28 cellular contexts compared by ENCODE assay signal in the genomic region with DNA sequence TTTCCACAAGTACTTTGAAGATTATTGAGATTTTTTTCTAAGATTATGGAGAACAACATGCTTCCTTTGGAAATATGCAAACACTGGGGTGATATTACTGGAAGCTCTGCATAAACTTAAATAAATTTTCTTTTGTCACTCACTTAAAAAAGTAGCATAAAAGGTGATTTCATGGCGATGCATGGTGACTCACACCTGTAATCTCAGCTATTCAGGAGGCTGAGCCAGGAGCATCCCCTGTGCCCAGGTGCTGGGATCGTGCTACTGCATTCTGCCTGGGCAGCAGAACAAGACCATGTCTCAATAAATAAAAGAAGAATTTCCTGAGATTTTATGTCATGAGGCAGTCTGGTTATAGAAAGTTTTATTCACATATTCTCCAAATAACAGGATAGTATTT.
A peak's percentile ranks its signal among the peaks of the same experiment; 100 is the strongest.
DNase-seq lines count a peak whose midpoint lies in the region; ATAC-seq and TF ChIP-seq lines count a peak whose summit lies in the region.
"Had no signal": no experiment of that assay in that cellular context is flagged by ENCODE, and none has a peak within 500 bp of the region (broad histone marks: within the 10 kb centered on the region; RNA-seq: fewer than 3 reads in every experiment).

No MANE protein-coding gene starts in this region.

- no peaks in the 10 kb centered on the region for H3K9me3 ChIP-seq in PC-3 (ENCODE audit: low read length)
- H3K9me3 ChIP-seq in osteoblast (ENCODE audit: low read depth, low read length): no peaks in the 10 kb centered on the region
- no peaks in the 10 kb centered on the region for H3K9me3 ChIP-seq in PC-9 (ENCODE audit: insufficient read depth, low read depth)
- no peaks in the 10 kb centered on the region for H3K9me3 ChIP-seq in esophagus muscularis mucosa
- H3K9me3 ChIP-seq in thyroid gland: no peaks in the 10 kb centered on the region
- H3K9me3 ChIP-seq: Caco-2 had no signal

- no peaks in the 10 kb centered on the region for H3K36me3 Mint-ChIP-seq in Calu3 (ENCODE audit: insufficient read depth, unreplicated experiment)
- H3K36me3 Mint-ChIP-seq: CD8-positive, alpha-beta T cell; IgD-negative memory B cell had no signal

- H3K36me3 ChIP-seq in PC-3 (ENCODE audit: low read depth, low read length) (no peaks in the 10 kb centered on the region), osteoblast (ENCODE audit: insufficient read depth, low read length) (no peaks in the 10 kb centered on the region), PC-9 (ENCODE audit: low read depth) (no peaks in the 10 kb centered on the region), esophagus muscularis mucosa (no peaks in the 10 kb centered on the region), thyroid gland (no peaks in the 10 kb centered on the region)

- H3K27ac ChIP-seq in PC-3 (ENCODE audit: low read length) (no peak overlapping the region), osteoblast (ENCODE audit: low read depth, low read length) (peak overlapping the region; percentile 37), PC-9 (no peak overlapping the region), esophagus muscularis mucosa (replicated peaks in 1 of 4) (no peak overlapping the region), thyroid gland (no peak overlapping the region)
- H3K27ac ChIP-seq: C4-2B, HL-60, KMS-11, RWPE1 had no signal

- H2AFZ ChIP-seq in PC-3 (ENCODE audit: low read length): no peak overlapping the region
- H2AFZ ChIP-seq in osteoblast (ENCODE audit: low read length): no peak overlapping the region
- H2AFZ ChIP-seq in PC-9: no peak overlapping the region

- no peaks in the 10 kb centered on the region for H3K9me2 ChIP-seq in PC-3 (replicated peaks; ENCODE audit: low read length)
- H3K9me2 ChIP-seq in PC-9 (ENCODE audit: insufficient read depth): no peaks in the 10 kb centered on the region

- TF ChIP-seq EP300 in esophagus muscularis mucosa (IDR thresholded peaks at IDR 0.05): no peak

- no peak for TF ChIP-seq CTCF in Calu3 (IDR thresholded peaks at IDR 0.05; ENCODE audit: unreplicated experiment)
- no peak for TF ChIP-seq CTCF in PC-3 (conservative IDR thresholded peaks at IDR 0.05; ENCODE audit: low read depth, low read length)
- TF ChIP-seq CTCF in epithelial cell of esophagus (IDR thresholded peaks at IDR 0.05; ENCODE audit: insufficient read depth, low read depth, low read length, missing control alignments): no peak
- no peak for TF ChIP-seq CTCF in osteoblast (IDR thresholded peaks at IDR 0.05; ENCODE audit: extremely low read depth, low read depth, low read length)
- TF ChIP-seq CTCF in PC-9 (conservative IDR thresholded peaks at IDR 0.05): no peak
- no peak for TF ChIP-seq CTCF in esophagus muscularis mucosa (IDR thresholded peaks at IDR 0.05)
- no peak for TF ChIP-seq CTCF in thyroid gland (IDR thresholded peaks at IDR 0.05)

- no peaks in the 10 kb centered on the region for H3K79me2 ChIP-seq in PC-3 (ENCODE audit: low read length)
- no peaks in the 10 kb centered on the region for H3K79me2 ChIP-seq in osteoblast (ENCODE audit: insufficient read depth, low read length)
- no peaks in the 10 kb centered on the region for H3K79me2 ChIP-seq in PC-9 (ENCODE audit: low read depth)

- peak; percentile 5 for DNase-seq in Calu3
- peak; percentile 46 for DNase-seq in PC-3
- peak; percentile 46 for DNase-seq in epithelial cell of esophagus (ENCODE audit: low read depth)
- no peak for DNase-seq in osteoblast (ENCODE audit: insufficient read length, low spot score, missing footprints)
- DNase-seq in PC-9: no peak
- no peak for DNase-seq in esophagus muscularis mucosa (ENCODE audit: extremely low spot score)
- no peak for DNase-seq in thyroid gland
- DNase-seq: Caco-2; CD8-positive, alpha-beta T cell; DMS 273 treated with DMSO at 0.1 percent for 48 hours; DMS79; GDM1; NCI-H1092 treated with DMSO at 0.1 percent for 48 hours; NCI-H1436; NCI-H2029; NCI-H446; NCI-H524 treated with DMSO at 0.1 percent for 48 hours; NCI-H774; SHP77; SW 1271 had no signal

- ATAC-seq in PC-3: 0 out of 2 replicates have a peak, but pooled peaks have one; percentile 31
- ATAC-seq: CD8-positive, alpha-beta T cell; GM12878; Panc1 had no signal

- no peak overlapping the region for H3K4me2 ChIP-seq in PC-3 (ENCODE audit: low read length)
- peak overlapping the region; percentile 34 for H3K4me2 ChIP-seq in osteoblast (ENCODE audit: insufficient read depth, low read length)
- no peak overlapping the region for H3K4me2 ChIP-seq in PC-9
- H3K4me2 ChIP-seq: KMS-11 had no signal

- POLR2A ChIA-PET in PC-3 (lab: Charles Lee; ENCODE audit: unreplicated experiment) (no interaction called here), PC-9 (lab: Charles Lee; ENCODE audit: unreplicated experiment) (no interaction called here)

- H3K4me1 ChIP-seq in PC-3 (ENCODE audit: insufficient read depth, low read length) (peaks cover 15% of the 10 kb centered on the region; the same call in 1 of the 2 replicates), osteoblast (ENCODE audit: insufficient read depth, low read length) (peaks cover 17% of the 10 kb centered on the region), PC-9 (replicated peaks; ENCODE audit: insufficient read depth) (no peaks in the 10 kb centered on the region), esophagus muscularis mucosa (no peaks in the 10 kb centered on the region), thyroid gland (peaks cover 5% of the 10 kb centered on the region in 2 donors)
- H3K4me1 ChIP-seq: Caco-2 had no signal

- CTCF ChIA-PET in Calu3 (lab: Charles Lee): no interaction called here
- CTCF ChIA-PET in PC-3 (lab: Charles Lee): no interaction called here
- CTCF ChIA-PET in PC-9 (lab: Charles Lee): no interaction called here

- no peaks in the 10 kb centered on the region for H3F3A ChIP-seq in PC-3 (ENCODE audit: low read length, unreplicated experiment)
- no peaks in the 10 kb centered on the region for H3F3A ChIP-seq in PC-9 (ENCODE audit: insufficient read depth, low read depth)

- H3K27me3 ChIP-seq in PC-3 (ENCODE audit: low read length): no peaks in the 10 kb centered on the region
- H3K27me3 ChIP-seq in osteoblast (ENCODE audit: insufficient read depth, low read length): no peaks in the 10 kb centered on the region
- no peaks in the 10 kb centered on the region for H3K27me3 ChIP-seq in PC-9 (ENCODE audit: insufficient read depth, low read depth)
- H3K27me3 ChIP-seq in esophagus muscularis mucosa: no peaks in the 10 kb centered on the region
- no peaks in the 10 kb centered on the region for H3K27me3 ChIP-seq in thyroid gland

- no peak overlapping the region for H3K27ac Mint-ChIP-seq in Calu3 (ENCODE audit: unreplicated experiment)
- H3K27ac Mint-ChIP-seq: B cell; CD8-positive, alpha-beta T cell; IgD-negative memory B cell had no signal

- intact Hi-C loops in Calu3 (cut with micrococcal nuclease; ENCODE audit: unreplicated experiment) (no loop called here), PC-3 (cut with micrococcal nuclease) (no loop called here), PC-9 (cut with micrococcal nuclease; ENCODE audit: unreplicated experiment) (no loop called here), esophagus muscularis mucosa (cut with DNase I) (no loop called here), thyroid gland (cut with DNase I) (no loop called here)

- WGBS in esophagus muscularis mucosa: 85% methylated on average over 2 of the region's 2 CpGs
- WGBS in thyroid gland, 2 donors: 78 to 91% methylated on average over 2 of the region's 2 CpGs

- H3K27me3 Mint-ChIP-seq in Calu3 (ENCODE audit: unreplicated experiment): no peaks in the 10 kb centered on the region
- H3K27me3 Mint-ChIP-seq: B cell, IgD-negative memory B cell had no signal

- no peak overlapping the region for H3K9ac ChIP-seq in PC-3 (ENCODE audit: low read length)
- H3K9ac ChIP-seq: KMS-11 had no signal

- no peak overlapping the region for H3K4me3 Mint-ChIP-seq in Calu3 (ENCODE audit: low read depth, unreplicated experiment)
- H3K4me3 Mint-ChIP-seq: B cell; CD8-positive, alpha-beta T cell; IgD-negative memory B cell had no signal

- TF ChIP-seq POLR2A in esophagus muscularis mucosa (IDR thresholded peaks at IDR 0.05; ENCODE audit: low read depth) (no peak), thyroid gland (IDR thresholded peaks at IDR 0.05) (no peak)

- no peaks in the 10 kb centered on the region for H3K9me3 Mint-ChIP-seq in Calu3 (ENCODE audit: low read depth, unreplicated experiment)

- H4K20me1 ChIP-seq in PC-3 (ENCODE audit: low read length) (no peaks in the 10 kb centered on the region), osteoblast (ENCODE audit: insufficient read depth, low read length) (no peaks in the 10 kb centered on the region), PC-9 (ENCODE audit: insufficient read depth) (no peaks in the 10 kb centered on the region)

- peaks cover 8% of the 10 kb centered on the region for H3K4me1 Mint-ChIP-seq in Calu3 (ENCODE audit: low read depth, unreplicated experiment)
- H3K4me1 Mint-ChIP-seq: B cell, IgD-negative memory B cell had no signal

- BruUV-seq in Calu3 (replicated peaks; lab: Mats Ljungman, UMichigan): no TSS peak
- BruUV-seq in PC-3 (replicated peaks; lab: Mats Ljungman, UMichigan): no TSS peak
- no TSS peak for BruUV-seq in PC-9 (replicated peaks; lab: Mats Ljungman, UMichigan)

- H3K4me3 ChIP-seq in PC-3 (ENCODE audit: low read length) (no peak overlapping the region), epithelial cell of esophagus (ENCODE audit: low read length) (no peak overlapping the region), osteoblast (ENCODE audit: insufficient read depth, low read length) (no peak overlapping the region), PC-9 (no peak overlapping the region), esophagus muscularis mucosa (no peak overlapping the region), thyroid gland (replicated peaks in 1 of 3) (no peak overlapping the region)
- H3K4me3 ChIP-seq: GM12878 had no signal

Comparison
In these comparisons a context has a peak if more than half of its experiments do, and no peak if none do; other contexts are left out.
1. DNase-seq: peak in Calu3 (single experiment), PC-3 (single experiment) and epithelial cell of esophagus (single experiment); none in osteoblast (single experiment), PC-9 (0 of 2), esophagus muscularis mucosa (single experiment) and thyroid gland (0 of 2).